ENCODE assay signal across 6 cellular contexts in genomic region chr17:7437369-7437863, GRCh38. TPM values are rescaled to one million over a fixed set of nuclear protein-coding genes. Genes with fewer than 3 reads are reported as not detected.
DNase-seq lines count a peak whose midpoint lies in the region; ATAC-seq, FAIRE-seq and TF ChIP-seq lines count a peak whose summit lies in the region.

No MANE protein-coding gene starts in this region.

- WGBS in pancreas, 2 donors, result 24 to 31% methylated on average over 25 to 31 of the region's 31 CpGs

- H3K4me1 ChIP-seq in pancreas, result peaks cover 5 to 18% (median 11%) of the 10 kb centered on the region in 3 donors

- H3K9me3 Mint-ChIP-seq in HFFc6, result no peaks in the 10 kb centered on the region
- no peaks in the 10 kb centered on the region for H3K9me3 Mint-ChIP-seq in chondrocyte (ENCODE audit: low read depth)

- no peak for ATAC-seq in pancreas
- no peak for ATAC-seq in GM21381 (IDR thresholded peaks at IDR 0.05; ENCODE audit: unreplicated experiment)
- ATAC-seq in GM18498 (IDR thresholded peaks at IDR 0.05; ENCODE audit: unreplicated experiment), result no peak

- DNase-seq in HFFc6 (no peak), chondrocyte (ENCODE audit: low spot score) (no peak), pancreas (peak in 2 of 6 donors; percentile 38 to 84), posterior vena cava (ENCODE audit: low spot score) (no peak)

- TF ChIP-seq CTCF in HFFc6 (IDR thresholded peaks at IDR 0.05), result 0 out of 2 replicates have a peak, but pooled peaks have one; percentile 4
- peak; percentile 35 for TF ChIP-seq CTCF in chondrocyte (IDR thresholded peaks at IDR 0.05)
- TF ChIP-seq CTCF in pancreas (IDR thresholded peaks at IDR 0.05), result no peak

- H3K27ac Mint-ChIP-seq in HFFc6 (no peak overlapping the region), chondrocyte (ENCODE audit: unreplicated experiment) (no peak overlapping the region)

- H3K27ac ChIP-seq in pancreas, result peak overlapping the region; percentile 32 to 94 (median 90)

- no peak for FAIRE-seq in pancreas (lab: Jason Lieb, UNC)

- H3K36me3 ChIP-seq in pancreas, result no peaks in the 10 kb centered on the region

- intact Hi-C loops in pancreas (cut with DNase I) (loop anchor here in 2 of 3 donors (10.0 kb wide), 1 partner anchor 83 kb away; the partner anchor contains the start of genes KCTD11 (in 2 of the 2) and TMEM95 (in 2 of the 2)), posterior vena cava (cut with DNase I) (loop anchor here (5.0 to 10.0 kb wide), 3 partner anchors 50 to 127 kb away; partner anchors contain the start of genes KCTD11 (in 1 of the 2), SENP3 (in 1 of the 2) and TMEM95 (in 1 of the 2))

- no peaks in the 10 kb centered on the region for H3K9me3 ChIP-seq in pancreas

- H3K27me3 Mint-ChIP-seq in HFFc6 (ENCODE audit: insufficient read depth), result peaks cover 18% of the 10 kb centered on the region
- H3K27me3 Mint-ChIP-seq in chondrocyte (ENCODE audit: low read depth), result no peaks in the 10 kb centered on the region

- peak overlapping the region in 3 of 4 donors; percentile 38 to 70 (median 54) for H3K4me3 ChIP-seq in pancreas

- no peaks in the 10 kb centered on the region for H3K27me3 ChIP-seq in pancreas

- no peaks in the 10 kb centered on the region; the same call in 1 of the 2 replicates for H3K36me3 Mint-ChIP-seq in HFFc6 (ENCODE audit: low read depth)
- no peaks in the 10 kb centered on the region for H3K36me3 Mint-ChIP-seq in chondrocyte (ENCODE audit: low read depth)

- H3K4me3 Mint-ChIP-seq in HFFc6, result peak overlapping the region; percentile 71; the same call in 1 of the 2 replicates
- peak overlapping the region; percentile 87 for H3K4me3 Mint-ChIP-seq in chondrocyte (ENCODE audit: unreplicated experiment)

- peaks cover 37% of the 10 kb centered on the region for H3K4me1 Mint-ChIP-seq in HFFc6 (ENCODE audit: low read depth)
- H3K4me1 Mint-ChIP-seq in chondrocyte (ENCODE audit: low read depth), result peaks cover 53% of the 10 kb centered on the region

RNA-seq across cellular contexts. Expression of gene FGF11, which starts 1.9 kb away (rescaled TPM):
- total RNA-seq in HFFc6 (2021; fragmentation: NEBNext Ultra II Directional; extraction: Animal tissue kit (Norgen Biotek cat#: 25700)), result under 1 TPM in 3 of 6 experiments, not detected in 3; 0.10 to 0.31 (median 0.24) TPM
- total RNA-seq in chondrocyte (5.0 to 6.0 TPM (median 5.1 TPM) in 3 replicates), pancreas (1 to 10 TPM in 1 of 6 donors, under 1 TPM in 5; 0.09 to 1.1 (median 0.31) TPM), posterior vena cava (1 to 10 TPM; 2.7 to 3.8 TPM)
- under 1 TPM; 0.61 to 0.65 TPM for polyA plus RNA-seq in pancreas

RNA-seq across cellular contexts. Expression of gene TMEM102, which starts 2.2 kb away (rescaled TPM):
- 1 to 10 TPM; 2.2 to 2.9 (median 2.8) TPM for total RNA-seq in HFFc6 (2021; fragmentation: NEBNext Ultra II Directional; extraction: Animal tissue kit (Norgen Biotek cat#: 25700))
- total RNA-seq in chondrocyte (6.9 to 9.1 TPM (median 7.7 TPM) in 3 replicates), pancreas (1 to 10 TPM; 2.4 to 7.8 (median 3.6) TPM), posterior vena cava (1 to 10 TPM; 1.8 to 3.0 TPM)
- polyA plus RNA-seq in pancreas, result 1 to 10 TPM; 2.2 to 2.9 TPM

RNA-seq across cellular contexts. Expression of gene CHRNB1, which starts 7.4 kb away (rescaled TPM):
- total RNA-seq in HFFc6 (2021; fragmentation: NEBNext Ultra II Directional; extraction: Animal tissue kit (Norgen Biotek cat#: 25700)), result 1 to 10 TPM; 2.0 to 2.8 (median 2.4) TPM
- 12.2 to 14.0 TPM (median 12.6 TPM) in 3 replicates for total RNA-seq in chondrocyte
- 10 to 100 TPM in 2 of 6 donors, 1 to 10 TPM in 4; 7.5 to 15.0 (median 8.7) TPM for total RNA-seq in pancreas
- polyA plus RNA-seq in pancreas, result 10 to 100 TPM in 1 of 2 donors, 1 to 10 TPM in 1; 9.7 to 11.1 TPM
- total RNA-seq in posterior vena cava, result 10 to 100 TPM in 1 of 2 donors, 1 to 10 TPM in 1; 7.8 to 10.5 TPM

RNA-seq across cellular contexts. Expression of gene SPEM3, which starts 8.8 kb away (rescaled TPM):
- total RNA-seq in HFFc6 (2021; fragmentation: NEBNext Ultra II Directional; extraction: Animal tissue kit (Norgen Biotek cat#: 25700)), result not detected
- total RNA-seq in chondrocyte (not detected in 3 replicates), pancreas (not detected), posterior vena cava (not detected)
- polyA plus RNA-seq in pancreas, result not detected

RNA-seq across cellular contexts. Expression of gene SPEM2, which starts 12.0 kb away (rescaled TPM):
- total RNA-seq in HFFc6 (2021; fragmentation: NEBNext Ultra II Directional; extraction: Animal tissue kit (Norgen Biotek cat#: 25700)), result not detected
- total RNA-seq in chondrocyte, result not detected in 3 replicates
- not detected for total RNA-seq in pancreas
- not detected for polyA plus RNA-seq in pancreas
- total RNA-seq in posterior vena cava, result not detected

Comparison
In these comparisons a context has a peak if more than half of its experiments do, and no peak if none do; other contexts are left out.
1. CTCF ChIP-seq: peak in HFFc6 (single experiment) and chondrocyte (single experiment); none in pancreas (0 of 4).